ENCODE assay signal across 17 cellular contexts in genomic region chr2:108945969-108946368, GRCh38. TPM values are rescaled to one million over a fixed set of nuclear protein-coding genes. Genes with fewer than 3 reads are reported as not detected.
"Had no signal": no experiment of that assay in that cellular context is flagged by ENCODE, and none has a peak within 500 bp of the region (broad histone marks: within the 10 kb centered on the region; RNA-seq: fewer than 3 reads in every experiment).

No MANE protein-coding gene starts in this region.

- H3K9me3 ChIP-seq: colonic mucosa, vagina had no signal

- H3K4me1 ChIP-seq: ascending aorta, colonic mucosa, gastroesophageal sphincter, stomach had no signal

- H3K36me3 ChIP-seq: ascending aorta, cardiac muscle cell, colonic mucosa, gastroesophageal sphincter, stomach, vagina had no signal

- ATAC-seq: gastroesophageal sphincter had no signal

- DNase-seq: activated CD4-positive, alpha-beta memory T cell treated with anti-CD3 and anti-CD28 coated beads for 36 hours; activated CD4-positive, CD25-positive, alpha-beta regulatory T cell treated with anti-CD3 and anti-CD28 coated beads, Interleukin-2, amount 50 U/mL, for 72 hours; activated gamma-delta T cell treated with Interleukin-2 at 50 U/mL for 16 hours; activated T-cell treated with anti-CD3 and anti-CD28 coated beads, Interleukin-2, amount 50 U/mL, for 48 hours; colonic mucosa; kidney glomerular epithelial cell; occipital lobe; stimulated activated CD4-positive, alpha-beta T cell treated with anti-CD3 and anti-CD28 coated beads, Interleukin-4, amount 100 ng/mL, for 4 hours; stomach; SW 1271 had no signal

- H3K27me3 ChIP-seq: ascending aorta, cardiac muscle cell, colonic mucosa, gastroesophageal sphincter, hepatocyte, vagina had no signal

- H3K27ac ChIP-seq: ascending aorta, cardiac muscle cell, colonic mucosa, gastroesophageal sphincter, hepatocyte, stomach, vagina had no signal

- H3K4me3 ChIP-seq: ascending aorta, cardiac muscle cell, colonic mucosa, gastroesophageal sphincter, hepatocyte, stomach, vagina had no signal

RNA-seq across cellular contexts. Expression of gene EDAR, which starts 43.1 kb away (rescaled TPM):
- total RNA-seq: ascending aorta, cardiac muscle cell, lung microvascular endothelial cell, occipital lobe, skeletal muscle tissue had no signal
- polyA plus RNA-seq: cardiac muscle cell had no signal
